Comparison of ENCODE assay signal across 8 cellular contexts in the genomic region with DNA sequence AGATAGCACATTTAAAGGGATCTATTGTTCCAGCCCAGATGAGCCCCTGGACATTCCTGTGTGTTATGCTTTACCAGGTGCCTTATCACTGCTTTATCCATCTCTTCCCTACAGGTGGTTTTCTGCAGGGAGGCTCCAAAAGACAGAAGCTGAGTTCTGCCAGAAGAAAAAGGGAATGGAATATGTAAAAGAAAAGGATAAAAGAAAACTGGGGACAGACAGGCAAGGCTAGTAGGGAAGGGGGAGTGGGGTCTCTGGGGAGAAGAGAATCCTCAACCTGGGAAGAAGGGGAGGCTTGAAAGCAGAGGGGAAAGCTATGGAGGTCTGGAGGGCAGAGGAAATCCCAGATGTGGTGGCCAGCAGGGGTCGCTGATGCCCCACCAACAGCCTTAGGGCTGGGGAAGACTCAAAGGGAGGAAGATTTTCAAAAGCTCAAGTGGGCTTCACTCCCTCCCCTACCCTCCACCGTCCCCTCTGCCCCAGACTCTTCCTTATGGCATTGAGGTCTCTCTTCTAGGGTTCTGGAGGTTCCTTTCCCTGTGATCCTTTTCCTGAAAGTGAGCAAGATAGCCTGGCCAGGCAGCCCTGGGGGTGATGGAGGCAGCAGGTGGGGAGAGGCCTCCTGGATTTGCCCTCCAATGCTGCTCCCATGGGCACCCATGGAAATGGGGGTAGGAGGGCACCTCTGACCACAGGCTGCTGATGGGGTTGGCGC.
DNase-seq lines count a peak whose midpoint lies in the region; TF ChIP-seq lines count a peak whose summit lies in the region.

No MANE protein-coding gene starts in this region.

- H4K91ac ChIP-seq in trophoblast cell (ENCODE audit: low read depth, low read length): peak overlapping the region; percentile 91

- H3K27ac ChIP-seq in HL-60 (replicated peaks) (no peak overlapping the region), trophoblast cell (ENCODE audit: low read depth, low read length) (no peak overlapping the region)

- H3K23ac ChIP-seq in trophoblast cell (ENCODE audit: low read length): no peak overlapping the region

- H4K12ac ChIP-seq in trophoblast cell (ENCODE audit: low read depth, low read length): no peak overlapping the region

- H3K36me3 ChIP-seq in trophoblast cell (ENCODE audit: control insufficient read depth in 1 of 2, insufficient read depth in 2 of 2, low read length in 2 of 2): no peaks in the 10 kb centered on the region

- no peaks in the 10 kb centered on the region for H3K79me2 ChIP-seq in trophoblast cell (ENCODE audit: control insufficient read depth, insufficient read depth, low read length, poor library complexity)

- peak overlapping the region; percentile 41 for H4K8ac ChIP-seq in trophoblast cell (ENCODE audit: low read depth, low read length)

- H3K14ac ChIP-seq in trophoblast cell (ENCODE audit: low read length): peak overlapping the region; percentile 72

- peak overlapping the region; percentile 7 for H2AFZ ChIP-seq in trophoblast cell (ENCODE audit: insufficient read depth, low read length, poor library complexity)

- H3K27me3 Mint-ChIP-seq in type B pancreatic cell: peaks cover 10% of the 10 kb centered on the region

- peaks cover 19% of the 10 kb centered on the region for H3K79me1 ChIP-seq in trophoblast cell (ENCODE audit: low read length)

- H3K27me3 ChIP-seq in HL-60 (ENCODE audit: insufficient read depth, poor library complexity, severe bottlenecking): no peaks in the 10 kb centered on the region
- no peaks in the 10 kb centered on the region for H3K27me3 ChIP-seq in trophoblast cell (ENCODE audit: insufficient read depth, low read length)

- H2BK120ac ChIP-seq in trophoblast cell (ENCODE audit: insufficient read depth, low read length, poor library complexity): peak overlapping the region; percentile 63

- no peak overlapping the region for H3K4me2 ChIP-seq in trophoblast cell (ENCODE audit: low read length)

- H3K4me1 Mint-ChIP-seq in type B pancreatic cell (ENCODE audit: unreplicated experiment): peaks cover 29% of the 10 kb centered on the region

- in situ Hi-C loops in ACHN (cut with HindIII; ENCODE audit: low pct_ligation_motif_present, low pct_unique_long_range_greater_than_20kb, low sequenced_read_pairs) (loop anchor here (25.0 kb wide), 1 partner anchor 218 kb away; no protein-coding TSS in a partner anchor), GM13977 (cut with MboI; ENCODE audit: low pct_unique_long_range_greater_than_20kb, low sequenced_read_pairs, unreplicated experiment) (loop anchor here (25.0 kb wide), 1 partner anchor 368 kb away; no protein-coding TSS in a partner anchor)

- H3K4me3 Mint-ChIP-seq in type B pancreatic cell: peak overlapping the region; percentile 12

- H3K9me3 ChIP-seq in trophoblast cell (ENCODE audit: insufficient read depth, low read depth, low read length): no peaks in the 10 kb centered on the region

- H2BK12ac ChIP-seq in trophoblast cell (ENCODE audit: low read length): peak overlapping the region; percentile 96

- peak overlapping the region; percentile 82 for H2AK5ac ChIP-seq in trophoblast cell (ENCODE audit: low read length)

- H3K18ac ChIP-seq in trophoblast cell (ENCODE audit: low read length): peak overlapping the region; percentile 28

- WGBS in trophoblast cell (ENCODE audit: extremely low coverage, insufficient coverage, insufficient read length): no CpG with 5 or more reads among the region's 3 CpGs

- H3K4me3 ChIP-seq in HL-60 (replicated peaks; ENCODE audit: insufficient read depth, low read length): no peak overlapping the region
- no peak overlapping the region for H3K4me3 ChIP-seq in trophoblast cell (ENCODE audit: low read depth, low read length)

- peak; percentile 67 for DNase-seq in ACHN
- peak; percentile 68 for DNase-seq in GM13977 (ENCODE audit: low spot score)
- DNase-seq in HL-60 (ENCODE audit: low read depth in 1 of 2, low spot score in 1 of 2): peak in 1 of 2 experiments; percentile 39
- DNase-seq in SK-N-DZ (ENCODE audit: low spot score): peak; percentile 77
- peak; percentile 4 to 63 (median 42) for DNase-seq in activated naive CD4-positive, alpha-beta T cell (lab: John Stamatoyannopoulos, UW)
- DNase-seq in glomerular endothelial cell (ENCODE audit: extremely low read depth, low read depth, low spot score): peak; percentile 14
- peak; percentile 43 to 78 for DNase-seq in trophoblast cell
- peak; percentile 85 for DNase-seq in type B pancreatic cell (ENCODE audit: extremely low spot score, unreplicated experiment)

- H3K27ac Mint-ChIP-seq in type B pancreatic cell: no peak overlapping the region

- no peaks in the 10 kb centered on the region for H3K36me3 Mint-ChIP-seq in type B pancreatic cell

- H3K4ac ChIP-seq in trophoblast cell (ENCODE audit: low read depth, low read length): peak overlapping the region; percentile 22

- peaks cover 14 to 28% of the 10 kb centered on the region in 2 experiments for H3K4me1 ChIP-seq in trophoblast cell (ENCODE audit: control insufficient read depth in 1 of 2, insufficient read depth in 2 of 2, low read length in 2 of 2)

- peak overlapping the region; percentile 42 for H2BK5ac ChIP-seq in trophoblast cell (ENCODE audit: low read depth, low read length, poor library complexity)

- peak; percentile 95 for TF ChIP-seq CTCF in GM13977 (IDR thresholded peaks at IDR 0.05; ENCODE audit: extremely low read depth, insufficient read depth, missing control alignments)
- TF ChIP-seq CTCF in HL-60 (IDR thresholded peaks at IDR 0.05; ENCODE audit: insufficient read depth, low read length): peak; percentile 66
- TF ChIP-seq CTCF in type B pancreatic cell (conservative IDR thresholded peaks at IDR 0.05): peak; percentile 94

- no peaks in the 10 kb centered on the region for H3K9me3 Mint-ChIP-seq in type B pancreatic cell

- H3K9ac ChIP-seq in trophoblast cell (ENCODE audit: low read length): no peak overlapping the region
